ENCODE assay signal across 10 cellular contexts in the genomic region with DNA sequence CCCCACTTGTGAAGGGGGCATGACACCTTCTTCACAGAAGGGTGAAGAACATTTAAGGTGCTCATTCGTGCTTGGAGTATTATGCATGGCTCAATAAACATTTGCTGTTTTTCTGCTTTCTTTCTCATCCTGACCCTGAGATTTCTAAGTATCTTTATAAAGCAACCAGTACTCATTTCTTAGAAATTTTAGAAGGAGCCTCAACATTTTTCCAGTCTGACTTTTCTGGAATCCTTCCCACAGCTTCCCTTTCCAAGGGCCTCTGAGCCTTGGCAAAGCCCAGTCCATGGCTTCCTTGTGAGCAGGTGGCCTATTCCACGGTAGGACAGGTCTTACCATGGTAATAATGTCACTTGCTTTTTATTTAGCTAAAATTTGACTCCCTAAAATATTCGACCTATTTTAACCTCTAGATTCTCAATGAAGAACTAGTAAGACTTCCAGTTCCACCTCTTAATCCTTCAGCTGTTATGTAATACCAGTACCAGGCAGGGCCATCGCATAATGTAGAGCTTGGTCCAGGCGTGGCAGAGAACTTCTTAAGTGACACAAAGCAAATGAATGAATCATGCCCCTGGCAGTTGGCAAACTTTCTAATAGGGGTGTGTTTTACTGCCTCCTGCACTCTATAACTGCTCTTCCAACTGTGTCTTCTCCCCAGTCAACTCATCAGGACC. TPM values are rescaled to one million over a fixed set of nuclear protein-coding genes. Genes with fewer than 3 reads are reported as not detected.
DNase-seq lines count a peak whose midpoint lies in the region; ATAC-seq and FAIRE-seq lines count a peak whose summit lies in the region.
"Had no signal": no experiment of that assay in that cellular context is flagged by ENCODE, and none has a peak within 500 bp of the region (broad histone marks: within the 10 kb centered on the region; RNA-seq: fewer than 3 reads in every experiment).

No MANE protein-coding gene starts in this region.

- no peak for ATAC-seq in GM19328 (IDR thresholded peaks at IDR 0.05; ENCODE audit: unreplicated experiment)

- no peak overlapping the region for H3K4me3 Mint-ChIP-seq in activated T-helper 2 cell treated with anti-CD3 and anti-CD28 coated beads, Interferon-gamma antibody, Interleukin-2, Interleukin-4, amounts not matched to agents 10 μg/mL and 5 μg/mL and 100 μg/mL, durations not matched to agents 14 hours and 24 hours and 36 hours (ENCODE audit: low read depth)

- H3K4me1 ChIP-seq in small intestine (ENCODE audit: control insufficient read depth in 2 of 2, insufficient read depth in 1 of 2, low read depth in 1 of 2, low read length in 1 of 2), result peaks cover 6 to 16% of the 10 kb centered on the region in 2 donors
- peaks cover 3 to 4% of the 10 kb centered on the region in 2 donors for H3K4me1 ChIP-seq in neuronal stem cell (ENCODE audit: control insufficient read depth in 2 of 2, insufficient read depth in 1 of 2, low read depth in 1 of 2, low read length in 2 of 2)

- H3K4me1 Mint-ChIP-seq in activated T-helper 2 cell treated with anti-CD3 and anti-CD28 coated beads, Interferon-gamma antibody, Interleukin-2, Interleukin-4, amounts not matched to agents 10 μg/mL and 5 μg/mL and 100 μg/mL, durations not matched to agents 14 hours and 24 hours and 36 hours (ENCODE audit: low read depth), result no peaks in the 10 kb centered on the region

- H3K4ac ChIP-seq in neuronal stem cell (ENCODE audit: low read length), result no peak overlapping the region

- no peak overlapping the region for H3K18ac ChIP-seq in neuronal stem cell (ENCODE audit: low read length)

- H3K14ac ChIP-seq in neuronal stem cell (ENCODE audit: low read length), result no peak overlapping the region

- no peak overlapping the region for H4K8ac ChIP-seq in neuronal stem cell (ENCODE audit: low read depth, low read length)

- H2AFZ ChIP-seq in neuronal stem cell (ENCODE audit: low read length), result no peak overlapping the region

- H3K9ac ChIP-seq in neuronal stem cell (ENCODE audit: low read depth, low read length, poor library complexity), result no peak overlapping the region

- intact Hi-C loops in activated T-helper 2 cell treated with anti-CD3 and anti-CD28 coated beads, Interferon-gamma antibody, Interleukin-2, Interleukin-4, amounts not matched to agents 10 μg/mL and 5 μg/mL and 100 μg/mL, durations not matched to agents 14 hours and 24 hours and 36 hours (cut with micrococcal nuclease), result no loop called here

- H3K27me3 Mint-ChIP-seq in activated T-helper 2 cell treated with anti-CD3 and anti-CD28 coated beads, Interferon-gamma antibody, Interleukin-2, Interleukin-4, amounts not matched to agents 10 μg/mL and 5 μg/mL and 100 μg/mL, durations not matched to agents 14 hours and 24 hours and 36 hours (ENCODE audit: low read depth), result peaks cover 15% of the 10 kb centered on the region

- H3K9me3 Mint-ChIP-seq in activated T-helper 2 cell treated with anti-CD3 and anti-CD28 coated beads, Interferon-gamma antibody, Interleukin-2, Interleukin-4, amounts not matched to agents 10 μg/mL and 5 μg/mL and 100 μg/mL, durations not matched to agents 14 hours and 24 hours and 36 hours, result no peaks in the 10 kb centered on the region

- FAIRE-seq in RCC 7860 (lab: Jason Lieb, UNC) (peak; percentile 91), small intestine (lab: Jason Lieb, UNC) (no peak)

- DNase-seq in HCEC 1CT (peak; percentile 75), RCC 7860 (ENCODE audit: low spot score) (peak; percentile 90), fibroblast of the conjunctiva (ENCODE audit: low read depth) (peak; percentile 66), small intestine (peak; percentile 99), cerebellar cortex (ENCODE audit: low spot score) (no peak), neuronal stem cell (ENCODE audit: low spot score) (no peak)
- DNase-seq in activated T-helper 2 cell treated with anti-CD3 and anti-CD28 coated beads, Interferon-gamma antibody, Interleukin-2, Interleukin-4, amounts not matched to agents 10 μg/mL and 5 μg/mL and 100 μg/mL, durations not matched to agents 14 hours and 24 hours and 36 hours (ENCODE audit: low spot score), result no peak
- DNase-seq: Kasumi-1; stimulated activated CD4-positive, alpha-beta T cell treated with anti-CD3 and anti-CD28 coated beads, Interleukin-4, amount 100 ng/mL, for 4 hours had no signal

- no peak overlapping the region for H2BK120ac ChIP-seq in neuronal stem cell (ENCODE audit: low read depth, low read length)

- no peak overlapping the region for H2AK5ac ChIP-seq in neuronal stem cell (ENCODE audit: low read depth, low read length)

- H3K27me3 ChIP-seq in small intestine (ENCODE audit: control insufficient read depth in 2 of 2, insufficient read depth in 2 of 2, low read length in 2 of 2) (no peaks in the 10 kb centered on the region), neuronal stem cell (ENCODE audit: control insufficient read depth in 3 of 3, insufficient read depth in 3 of 3, low read depth in 1 of 3, low read length in 3 of 3) (no peaks in the 10 kb centered on the region)

- no peak overlapping the region for H2BK12ac ChIP-seq in neuronal stem cell (ENCODE audit: low read length)

- no peak overlapping the region for H3K4me2 ChIP-seq in neuronal stem cell (ENCODE audit: insufficient read depth, low read length, poor library complexity, severe bottlenecking)

- no peak overlapping the region for H3K23ac ChIP-seq in neuronal stem cell (ENCODE audit: low read depth, low read length, poor library complexity)

- peak overlapping the region; percentile 91 to 93 for H3K27ac ChIP-seq in small intestine (ENCODE audit: low read depth in 1 of 2, low read length in 1 of 2)
- no peak overlapping the region for H3K27ac ChIP-seq in neuronal stem cell (replicated peaks; ENCODE audit: low read length)

- 21 to 50% (median 37%) methylated on average over 5 of the region's 5 CpGs for WGBS in small intestine, 3 donors
- WGBS in neuronal stem cell (ENCODE audit: extremely low coverage in 2 of 2, insufficient read length in 2 of 2, insufficient replicate concordance in 1 of 2), 2 donors, result no CpG with 5 or more reads among the region's 5 CpGs

- H3K4me3 ChIP-seq in small intestine (ENCODE audit: low read depth in 1 of 2, low read length in 2 of 2), result no peak overlapping the region
- no peak overlapping the region for H3K4me3 ChIP-seq in neuronal stem cell (ENCODE audit: low read length in 2 of 2)

- H2BK15ac ChIP-seq in neuronal stem cell (ENCODE audit: low read length), result no peak overlapping the region

- H3K79me1 ChIP-seq in neuronal stem cell (ENCODE audit: low read depth, low read length), result no peaks in the 10 kb centered on the region

- H3K27ac Mint-ChIP-seq in activated T-helper 2 cell treated with anti-CD3 and anti-CD28 coated beads, Interferon-gamma antibody, Interleukin-2, Interleukin-4, amounts not matched to agents 10 μg/mL and 5 μg/mL and 100 μg/mL, durations not matched to agents 14 hours and 24 hours and 36 hours, result no peak overlapping the region

- H4K91ac ChIP-seq in neuronal stem cell (ENCODE audit: low read depth, low read length, poor library complexity), result no peak overlapping the region

- H3K9me3 ChIP-seq in small intestine (ENCODE audit: control insufficient read depth, low read depth) (no peaks in the 10 kb centered on the region), neuronal stem cell (replicated peaks in 1 of 2; ENCODE audit: control insufficient read depth in 2 of 2, insufficient read depth in 1 of 2, low read depth in 1 of 2, low read length in 2 of 2) (no peaks in the 10 kb centered on the region)

- H3K36me3 ChIP-seq in small intestine (ENCODE audit: control insufficient read depth in 2 of 2, insufficient read depth in 2 of 2, low read length in 2 of 2) (peaks cover 0 to 2% of the 10 kb centered on the region in 2 donors), neuronal stem cell (replicated peaks in 1 of 2; ENCODE audit: control insufficient read depth in 2 of 2, insufficient read depth in 2 of 2, low read length in 2 of 2) (no peaks in the 10 kb centered on the region)

- H3K36me3 Mint-ChIP-seq in activated T-helper 2 cell treated with anti-CD3 and anti-CD28 coated beads, Interferon-gamma antibody, Interleukin-2, Interleukin-4, amounts not matched to agents 10 μg/mL and 5 μg/mL and 100 μg/mL, durations not matched to agents 14 hours and 24 hours and 36 hours (ENCODE audit: low read depth), result no peaks in the 10 kb centered on the region

- H2BK5ac ChIP-seq in neuronal stem cell (ENCODE audit: low read length), result no peak overlapping the region

RNA-seq across cellular contexts. Expression of a gene that starts 1.0 kb away (rescaled TPM):
- 1,000 to 10,000 TPM in 1 of 3 donors, 100 to 1,000 TPM in 2; 656 to 2,254 (median 660) TPM for polyA plus RNA-seq in small intestine
- total RNA-seq in activated T-helper 2 cell treated with anti-CD3 and anti-CD28 coated beads, Interferon-gamma antibody, Interleukin-2, Interleukin-4, amounts not matched to agents 10 μg/mL and 5 μg/mL and 100 μg/mL, durations not matched to agents 14 hours and 24 hours and 36 hours, result not detected in 2 replicates
- not detected for polyA plus RNA-seq in neuronal stem cell (2013, experiment 1 of 2)
- not detected for polyA plus RNA-seq in neuronal stem cell (2013, experiment 2 of 2)

Comparison
In these comparisons a context has a peak if more than half of its experiments do, and no peak if none do; other contexts are left out.
1. DNase-seq: peak in HCEC 1CT (single experiment), RCC 7860 (single experiment), fibroblast of the conjunctiva (single experiment) and small intestine (single experiment); none in activated T-helper 2 cell treated with anti-CD3 and anti-CD28 coated beads, Interferon-gamma antibody, Interleukin-2, Interleukin-4, amounts not matched to agents 10 μg/mL and 5 μg/mL and 100 μg/mL, durations not matched to agents 14 hours and 24 hours and 36 hours (single experiment), cerebellar cortex (single experiment) and neuronal stem cell (single experiment).